In genomic region chr2:224561234-224562005, GRCh38 we compare ENCODE assay signal across 12 cellular contexts. TPM values are rescaled to one million over a fixed set of nuclear protein-coding genes. Genes with fewer than 3 reads are reported as not detected.
A peak's percentile ranks its signal among the peaks of the same experiment; 100 is the strongest.
DNase-seq lines count a peak whose midpoint lies in the region; ATAC-seq, FAIRE-seq and TF ChIP-seq lines count a peak whose summit lies in the region.
"Had no signal": no experiment of that assay in that cellular context is flagged by ENCODE, and none has a peak within 500 bp of the region (broad histone marks: within the 10 kb centered on the region; RNA-seq: fewer than 3 reads in every experiment).

No MANE protein-coding gene starts in this region.

- H2AK5ac ChIP-seq in neuronal stem cell (ENCODE audit: low read depth, low read length): no peak overlapping the region

- H3K14ac ChIP-seq in neuronal stem cell (ENCODE audit: low read length): no peak overlapping the region

- ATAC-seq in GM18858 (IDR thresholded peaks at IDR 0.05; ENCODE audit: unreplicated experiment) (peak; percentile 81), GM21619 (IDR thresholded peaks at IDR 0.05; ENCODE audit: unreplicated experiment) (peak; percentile 77), HG03571 (IDR thresholded peaks at IDR 0.05; ENCODE audit: unreplicated experiment) (peak; percentile 65)

- H2BK12ac ChIP-seq in neuronal stem cell (ENCODE audit: low read length): no peak overlapping the region

- no peaks in the 10 kb centered on the region for H3K27me3 ChIP-seq in keratinocyte (ENCODE audit: control insufficient read depth, extremely low read depth, insufficient read depth, low read length)
- H3K27me3 ChIP-seq in neuronal stem cell (ENCODE audit: control insufficient read depth in 3 of 3, insufficient read depth in 3 of 3, low read depth in 1 of 3, low read length in 3 of 3): no peaks in the 10 kb centered on the region
- H3K27me3 ChIP-seq: MG63, spleen had no signal

- H3K9me3 ChIP-seq in keratinocyte (ENCODE audit: control insufficient read depth, low read depth, low read length): no peaks in the 10 kb centered on the region
- peaks cover 5 to 39% of the 10 kb centered on the region in 2 donors for H3K9me3 ChIP-seq in neuronal stem cell (replicated peaks in 1 of 2; ENCODE audit: control insufficient read depth in 2 of 2, insufficient read depth in 1 of 2, low read depth in 1 of 2, low read length in 2 of 2)
- H3K9me3 ChIP-seq: MG63 had no signal

- H3K27ac ChIP-seq in keratinocyte (ENCODE audit: control insufficient read depth, insufficient read depth, low read length) (no peak overlapping the region), neuronal stem cell (replicated peaks; ENCODE audit: low read length) (no peak overlapping the region)
- H3K27ac ChIP-seq: spleen had no signal

- H3K23ac ChIP-seq in neuronal stem cell (ENCODE audit: low read depth, low read length, poor library complexity): no peak overlapping the region

- no peak overlapping the region for H4K91ac ChIP-seq in neuronal stem cell (ENCODE audit: low read depth, low read length, poor library complexity)

- no peak overlapping the region for H2AFZ ChIP-seq in keratinocyte (ENCODE audit: control insufficient read depth, low read length)
- no peak overlapping the region for H2AFZ ChIP-seq in neuronal stem cell (ENCODE audit: low read length)

- no peak overlapping the region for H3K4me2 ChIP-seq in keratinocyte (ENCODE audit: control insufficient read depth, extremely low read depth, insufficient read depth, low read depth, low read length)
- H3K4me2 ChIP-seq in neuronal stem cell (ENCODE audit: insufficient read depth, low read length, poor library complexity, severe bottlenecking): no peak overlapping the region

- no peak overlapping the region for H2BK15ac ChIP-seq in neuronal stem cell (ENCODE audit: low read length)

- peaks cover 90% of the 10 kb centered on the region for H3K79me2 ChIP-seq in keratinocyte (ENCODE audit: control insufficient read depth, insufficient read depth, low read length)

- H4K8ac ChIP-seq in neuronal stem cell (ENCODE audit: low read depth, low read length): no peak overlapping the region

- no peaks in the 10 kb centered on the region for H3K4me1 ChIP-seq in keratinocyte (ENCODE audit: control insufficient read depth, extremely low read depth, insufficient read depth, low read length)
- H3K4me1 ChIP-seq in neuronal stem cell (ENCODE audit: control insufficient read depth in 2 of 2, insufficient read depth in 1 of 2, low read depth in 1 of 2, low read length in 2 of 2): no peaks in the 10 kb centered on the region

- dilution Hi-C loops in keratinocyte (cut with MboI; ENCODE audit: extremely low pct_ligation_motif_present, low sequenced_read_pairs): no loop called here

- H3K4ac ChIP-seq in neuronal stem cell (ENCODE audit: low read length): no peak overlapping the region

- DNase-seq in keratinocyte (ENCODE audit: low read depth, low spot score): no peak
- no peak for DNase-seq in activated T-helper 2 cell treated with anti-CD3 and anti-CD28 coated beads, Interferon-gamma antibody, Interleukin-2, Interleukin-4, amounts not matched to agents 10 μg/mL and 5 μg/mL and 100 μg/mL, durations not matched to agents 14 hours and 24 hours and 36 hours (ENCODE audit: low spot score)
- no peak for DNase-seq in NK-92 (lab: John Stamatoyannopoulos, UW; ENCODE audit: unreplicated experiment)
- no peak for DNase-seq in neuronal stem cell (ENCODE audit: low spot score)
- DNase-seq in NCI-H1105 treated with DMSO at 0.1 percent for 48 hours (lab: John Stamatoyannopoulos, UW): no peak
- DNase-seq: DMS79 treated with DMSO at 0.1 percent for 48 hours, glutamatergic neuron, MG63, spleen had no signal

- no peak overlapping the region for H2BK5ac ChIP-seq in neuronal stem cell (ENCODE audit: low read length)

- intact Hi-C loops in activated T-helper 2 cell treated with anti-CD3 and anti-CD28 coated beads, Interferon-gamma antibody, Interleukin-2, Interleukin-4, amounts not matched to agents 10 μg/mL and 5 μg/mL and 100 μg/mL, durations not matched to agents 14 hours and 24 hours and 36 hours (cut with micrococcal nuclease): loop anchor here (1.0 to 2.0 kb wide), 3 partner anchors 9 to 41 kb away; partner anchors contain the start of gene CUL3

- H3K36me3 ChIP-seq in keratinocyte (ENCODE audit: control insufficient read depth in 2 of 2, extremely low read depth in 1 of 2, insufficient read depth in 2 of 2, low read length in 2 of 2): no peaks in the 10 kb centered on the region
- peaks cover 7 to 48% of the 10 kb centered on the region in 2 donors for H3K36me3 ChIP-seq in neuronal stem cell (replicated peaks in 1 of 2; ENCODE audit: control insufficient read depth in 2 of 2, insufficient read depth in 2 of 2, low read length in 2 of 2)

- H3K18ac ChIP-seq in neuronal stem cell (ENCODE audit: low read length): no peak overlapping the region

- H3K27ac Mint-ChIP-seq in activated T-helper 2 cell treated with anti-CD3 and anti-CD28 coated beads, Interferon-gamma antibody, Interleukin-2, Interleukin-4, amounts not matched to agents 10 μg/mL and 5 μg/mL and 100 μg/mL, durations not matched to agents 14 hours and 24 hours and 36 hours: no peak overlapping the region

- no CpG with 5 or more reads among the region's 7 CpGs for WGBS in neuronal stem cell (ENCODE audit: extremely low coverage in 2 of 2, insufficient read length in 2 of 2, insufficient replicate concordance in 1 of 2), 2 donors

- H3K9ac ChIP-seq in keratinocyte (ENCODE audit: control insufficient read depth, extremely low read depth, insufficient read depth, low read length) (no peak overlapping the region), neuronal stem cell (ENCODE audit: low read depth, low read length, poor library complexity) (no peak overlapping the region)

- H3K9me1 ChIP-seq in keratinocyte (ENCODE audit: control insufficient read depth, extremely low read depth, insufficient read depth, low read length): no peaks in the 10 kb centered on the region

- peaks cover 2% of the 10 kb centered on the region for H3K79me1 ChIP-seq in neuronal stem cell (ENCODE audit: low read depth, low read length)

- no peak for TF ChIP-seq CTCF in keratinocyte (optimal IDR thresholded peaks at IDR 0.05 in 1 of 3, IDR thresholded peaks at IDR 0.05 in 1 of 3, conservative IDR thresholded peaks at IDR 0.05 in 1 of 3; ENCODE audit: extremely low read depth in 1 of 3, insufficient read depth in 2 of 3, low read length in 3 of 3)

- peaks cover 25% of the 10 kb centered on the region for H3K36me3 Mint-ChIP-seq in activated T-helper 2 cell treated with anti-CD3 and anti-CD28 coated beads, Interferon-gamma antibody, Interleukin-2, Interleukin-4, amounts not matched to agents 10 μg/mL and 5 μg/mL and 100 μg/mL, durations not matched to agents 14 hours and 24 hours and 36 hours (ENCODE audit: low read depth)

- H3K4me3 ChIP-seq in keratinocyte (ENCODE audit: control insufficient read depth in 2 of 3, extremely low read depth in 1 of 3, insufficient read depth in 2 of 3, low read depth in 1 of 3, low read length in 3 of 3): no peak overlapping the region
- H3K4me3 ChIP-seq in neuronal stem cell (ENCODE audit: low read length in 2 of 2): no peak overlapping the region
- H3K4me3 ChIP-seq: MG63, spleen had no signal

- no peak overlapping the region for H3K4me3 Mint-ChIP-seq in activated T-helper 2 cell treated with anti-CD3 and anti-CD28 coated beads, Interferon-gamma antibody, Interleukin-2, Interleukin-4, amounts not matched to agents 10 μg/mL and 5 μg/mL and 100 μg/mL, durations not matched to agents 14 hours and 24 hours and 36 hours (ENCODE audit: low read depth)

- peak; percentile 23 for FAIRE-seq in keratinocyte (lab: Jason Lieb, UNC)

- no peaks in the 10 kb centered on the region for H3K27me3 Mint-ChIP-seq in activated T-helper 2 cell treated with anti-CD3 and anti-CD28 coated beads, Interferon-gamma antibody, Interleukin-2, Interleukin-4, amounts not matched to agents 10 μg/mL and 5 μg/mL and 100 μg/mL, durations not matched to agents 14 hours and 24 hours and 36 hours (ENCODE audit: low read depth)

- peaks cover 17% of the 10 kb centered on the region for H3K4me1 Mint-ChIP-seq in activated T-helper 2 cell treated with anti-CD3 and anti-CD28 coated beads, Interferon-gamma antibody, Interleukin-2, Interleukin-4, amounts not matched to agents 10 μg/mL and 5 μg/mL and 100 μg/mL, durations not matched to agents 14 hours and 24 hours and 36 hours (ENCODE audit: low read depth)

- H2BK120ac ChIP-seq in neuronal stem cell (ENCODE audit: low read depth, low read length): no peak overlapping the region

- H4K20me1 ChIP-seq in keratinocyte (ENCODE audit: control insufficient read depth, extremely low read depth, insufficient read depth, low read length): no peaks in the 10 kb centered on the region

- H3K9me3 Mint-ChIP-seq in activated T-helper 2 cell treated with anti-CD3 and anti-CD28 coated beads, Interferon-gamma antibody, Interleukin-2, Interleukin-4, amounts not matched to agents 10 μg/mL and 5 μg/mL and 100 μg/mL, durations not matched to agents 14 hours and 24 hours and 36 hours: peaks cover 2% of the 10 kb centered on the region

RNA-seq across cellular contexts. Expression of gene CUL3, which starts 23.7 kb away (rescaled TPM):
- polyA plus RNA-seq in keratinocyte: 37.8 to 71.7 TPM (median 48.1 TPM) in 3 replicates
- polyA plus RNA-seq in keratinocyte (2011; ENCODE audit: low read depth): 153 TPM
- 43.1 and 69.8 TPM in 2 replicates for polyA plus RNA-seq in keratinocyte (2011; cell fraction: cytosol; rRNA removed)
- polyA plus RNA-seq in keratinocyte (2011; cell fraction: nucleus; rRNA removed): 42.1 and 59.2 TPM in 2 replicates
- 67.6 and 79.3 TPM in 2 replicates for polyA plus RNA-seq in keratinocyte (2012; ENCODE audit: low replicate concordance)
- 23.3 to 77.5 TPM (median 34.0 TPM) in 3 replicates for polyA minus RNA-seq in keratinocyte
- polyA minus RNA-seq in keratinocyte (2011; cell fraction: cytosol; rRNA and poly(A)+ RNA removed): 28.2 TPM
- 38.3 and 67.2 TPM in 2 replicates for polyA minus RNA-seq in keratinocyte (2011; cell fraction: nucleus; rRNA and poly(A)+ RNA removed)
- total RNA-seq in activated T-helper 2 cell treated with anti-CD3 and anti-CD28 coated beads, Interferon-gamma antibody, Interleukin-2, Interleukin-4, amounts not matched to agents 10 μg/mL and 5 μg/mL and 100 μg/mL, durations not matched to agents 14 hours and 24 hours and 36 hours: 79.6 and 89.8 TPM in 2 replicates
- 101 TPM for polyA plus RNA-seq in neuronal stem cell (2013, experiment 1 of 2)
- 101 TPM for polyA plus RNA-seq in neuronal stem cell (2013, experiment 2 of 2)
